8 cellular contexts compared by ENCODE assay signal in genomic region chr16:17470002-17470870, GRCh38. TPM values are rescaled to one million over a fixed set of nuclear protein-coding genes. Genes with fewer than 3 reads are reported as not detected.
A peak's percentile ranks its signal among the peaks of the same experiment; 100 is the strongest.
DNase-seq lines count a peak whose midpoint lies in the region; ATAC-seq and TF ChIP-seq lines count a peak whose summit lies in the region.

No MANE protein-coding gene starts in this region.

- TF ChIP-seq CTCF in epithelial cell of proximal tubule (conservative IDR thresholded peaks at IDR 0.05; ENCODE audit: low read depth, low read length): no peak
- TF ChIP-seq CTCF in neural crest cell (conservative IDR thresholded peaks at IDR 0.05): no peak

- H3K9me3 Mint-ChIP-seq in neural crest cell: no peaks in the 10 kb centered on the region

- peak overlapping the region; percentile 91 for H3K4me3 Mint-ChIP-seq in neural crest cell

- peaks cover 53% of the 10 kb centered on the region for H3K4me1 Mint-ChIP-seq in neural crest cell

- no peak for ATAC-seq in GM19467 (IDR thresholded peaks at IDR 0.05; ENCODE audit: unreplicated experiment)

- peaks cover 2% of the 10 kb centered on the region for H3K36me3 Mint-ChIP-seq in neural crest cell (ENCODE audit: low read depth)

- peak overlapping the region; percentile 0 for H3K27ac Mint-ChIP-seq in neural crest cell (ENCODE audit: unreplicated experiment)

- DNase-seq in NCI-H2227 (lab: John Stamatoyannopoulos, UW; ENCODE audit: unreplicated experiment) (peak; percentile 15), NCI-H2227 treated with DMSO at 0.1 percent for 48 hours (lab: John Stamatoyannopoulos, UW) (no peak), epithelial cell of proximal tubule (ENCODE audit: low read depth) (no peak), neural crest cell (ENCODE audit: low read depth, low spot score) (peak; percentile 19), OCI-M2 (lab: John Stamatoyannopoulos, UW; ENCODE audit: unreplicated experiment) (no peak), GM19238 (ENCODE audit: insufficient read length, low spot score) (no peak)
- DNase-seq in activated CD4-positive, alpha-beta T cell treated with anti-CD3 and anti-CD28 coated beads, Interleukin-2, amount 50 U/mL, for 4 hours: peak; percentile 21 to 28

- H3K4me3 ChIP-seq in epithelial cell of proximal tubule (ENCODE audit: low read depth, low read length): peak overlapping the region; percentile 27

- H3K27me3 Mint-ChIP-seq in neural crest cell (ENCODE audit: low read depth): peaks cover 32% of the 10 kb centered on the region

RNA-seq across cellular contexts. Expression of gene XYLT1, which starts 0.5 kb away (rescaled TPM):
- total RNA-seq in epithelial cell of proximal tubule (0.14 and 0.23 TPM in 2 replicates), neural crest cell (14.3 and 15.0 TPM in 2 replicates)

Comparison
In these comparisons a context has a peak if more than half of its experiments do, and no peak if none do; other contexts are left out.
1. DNase-seq: peak in NCI-H2227 (single experiment), activated CD4-positive, alpha-beta T cell treated with anti-CD3 and anti-CD28 coated beads, Interleukin-2, amount 50 U/mL, for 4 hours (2 of 2) and neural crest cell (single experiment); none in NCI-H2227 treated with DMSO at 0.1 percent for 48 hours (single experiment), epithelial cell of proximal tubule (single experiment), OCI-M2 (single experiment) and GM19238 (single experiment).
2. RNA of gene XYLT1, which starts 0.5 kb away (total RNA-seq): 14.3 to 15.0 TPM in neural crest cell; 0.14 to 0.23 TPM in epithelial cell of proximal tubule; every median in the first group is over 10 times any median in the second.